In the genomic region with DNA sequence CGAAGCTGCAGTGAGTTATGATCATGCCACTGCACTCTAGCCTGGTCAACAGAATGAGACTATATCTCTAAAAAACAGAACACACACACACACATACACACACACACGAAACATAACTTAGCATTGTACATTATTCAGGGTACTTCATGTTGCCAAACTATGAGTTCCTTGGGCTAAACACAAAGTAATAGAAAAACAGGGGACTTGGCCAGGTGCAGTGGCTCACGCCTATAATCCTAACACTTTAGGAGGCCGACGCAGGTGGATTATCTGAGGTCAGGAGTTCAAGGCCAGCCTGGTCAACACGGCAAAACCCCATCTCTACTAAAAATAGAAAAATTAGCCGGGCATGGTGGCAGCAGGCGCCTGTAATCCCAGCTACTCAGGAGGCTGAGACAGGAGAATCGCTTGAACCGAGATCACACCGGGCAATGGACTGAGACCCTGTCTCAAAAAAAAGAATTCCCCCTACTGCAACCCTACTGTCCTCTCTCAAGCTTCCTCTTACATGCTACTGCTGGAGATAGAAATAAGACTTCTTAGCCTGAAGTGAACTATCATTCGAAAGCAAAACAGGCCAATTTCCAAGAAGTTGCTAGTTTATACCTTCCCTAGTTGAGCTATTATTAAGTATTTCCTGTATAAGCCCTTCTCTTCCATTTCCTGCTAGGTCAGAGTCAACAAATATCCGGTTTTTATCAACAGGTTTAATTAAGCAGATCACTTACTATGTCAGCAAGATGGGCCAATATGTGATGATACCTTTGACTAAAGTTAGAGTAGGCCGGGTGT, we compare ENCODE assay signal across 21 cellular contexts. TPM values are rescaled to one million over a fixed set of nuclear protein-coding genes. Genes with fewer than 3 reads are reported as not detected.
DNase-seq lines count a peak whose midpoint lies in the region; ATAC-seq and TF ChIP-seq lines count a peak whose summit lies in the region.
"Had no signal": no experiment of that assay in that cellular context is flagged by ENCODE, and none has a peak within 500 bp of the region (broad histone marks: within the 10 kb centered on the region; RNA-seq: fewer than 3 reads in every experiment).

No MANE protein-coding gene starts in this region.

- no peak overlapping the region for H4K91ac ChIP-seq in H9 (ENCODE audit: insufficient read length, low read depth, low read length)

- H3K4ac ChIP-seq in H9 (ENCODE audit: low read depth, low read length), result no peak overlapping the region

- peaks cover 59% of the 10 kb centered on the region for H3K36me3 Mint-ChIP-seq in activated naive CD8-positive, alpha-beta T cell treated with anti-CD3 and anti-CD28 coated beads for 36 hours
- H3K36me3 Mint-ChIP-seq in activated naive CD8-positive, alpha-beta T cell treated with anti-CD3 and anti-CD28 coated beads, Interleukin-2, amount 50 U/mL, for 24 hours (ENCODE audit: low read depth), result peaks cover 50% of the 10 kb centered on the region
- H3K36me3 Mint-ChIP-seq in H9 (ENCODE audit: insufficient read depth in 1 of 3, low read depth in 3 of 3), result peaks cover 50 to 79% (median 74%) of the 10 kb centered on the region in 3 experiments
- H3K36me3 Mint-ChIP-seq in activated CD8-positive, alpha-beta T cell treated with anti-CD3 and anti-CD28 coated beads for 36 hours (ENCODE audit: low read depth), result peaks cover 56% of the 10 kb centered on the region
- peaks cover 22% of the 10 kb centered on the region for H3K36me3 Mint-ChIP-seq in endothelial cell (ENCODE audit: low read depth, unreplicated experiment)

- intact Hi-C loops in activated CD8-positive, alpha-beta T cell treated with anti-CD3 and anti-CD28 coated beads for 36 hours (cut with micrococcal nuclease), result no loop called here

- no peaks in the 10 kb centered on the region for H3K9me3 Mint-ChIP-seq in activated naive CD8-positive, alpha-beta T cell treated with anti-CD3 and anti-CD28 coated beads for 36 hours
- no peaks in the 10 kb centered on the region for H3K9me3 Mint-ChIP-seq in activated naive CD8-positive, alpha-beta T cell treated with anti-CD3 and anti-CD28 coated beads, Interleukin-2, amount 50 U/mL, for 24 hours
- H3K9me3 Mint-ChIP-seq in H9 (no peaks in the 10 kb centered on the region), endothelial cell (ENCODE audit: unreplicated experiment) (no peaks in the 10 kb centered on the region)
- no peaks in the 10 kb centered on the region for H3K9me3 Mint-ChIP-seq in activated CD8-positive, alpha-beta T cell treated with anti-CD3 and anti-CD28 coated beads for 36 hours
- H3K9me3 Mint-ChIP-seq: CD4-positive, CD25-positive, alpha-beta regulatory T cell had no signal

- H3K4me3 Mint-ChIP-seq in activated naive CD8-positive, alpha-beta T cell treated with anti-CD3 and anti-CD28 coated beads for 36 hours, result no peak overlapping the region
- no peak overlapping the region for H3K4me3 Mint-ChIP-seq in activated naive CD8-positive, alpha-beta T cell treated with anti-CD3 and anti-CD28 coated beads, Interleukin-2, amount 50 U/mL, for 24 hours
- no peak overlapping the region for H3K4me3 Mint-ChIP-seq in H9
- no peak overlapping the region for H3K4me3 Mint-ChIP-seq in activated CD8-positive, alpha-beta T cell treated with anti-CD3 and anti-CD28 coated beads for 36 hours
- H3K4me3 Mint-ChIP-seq in endothelial cell (ENCODE audit: unreplicated experiment), result peak overlapping the region; percentile 76

- no peak overlapping the region for H3K27ac ChIP-seq in H9 (ENCODE audit: insufficient read length, low read depth, low read length)
- H3K27ac ChIP-seq: SJSA1 had no signal

- H3K4me1 ChIP-seq in H9 (ENCODE audit: insufficient read depth, low read length), result 0 out of 2 replicates have a peak, but pooled peaks cover 2% of the 10 kb centered on the region
- H3K4me1 ChIP-seq: Caco-2, SJSA1 had no signal

- H3K14ac ChIP-seq in H9 (ENCODE audit: insufficient read depth, low read length), result no peak overlapping the region

- H3T11ph ChIP-seq in H9 (ENCODE audit: low read length), result no peak overlapping the region

- H2BK20ac ChIP-seq in H9 (ENCODE audit: low read depth, low read length, poor library complexity, severe bottlenecking), result no peak overlapping the region

- H3K18ac ChIP-seq in H9 (ENCODE audit: insufficient read length, low read depth, low read length), result no peak overlapping the region

- no CpG with 5 or more reads among the region's 14 CpGs for WGBS in H9 (ENCODE audit: extremely low coverage, insufficient read length, low lambda C conversion rate)

- H3K23me2 ChIP-seq in H9 (ENCODE audit: insufficient read length, low read depth, low read length, poor library complexity, severe bottlenecking), result no peaks in the 10 kb centered on the region

- H3K27me3 Mint-ChIP-seq in activated naive CD8-positive, alpha-beta T cell treated with anti-CD3 and anti-CD28 coated beads for 36 hours, result no peaks in the 10 kb centered on the region
- H3K27me3 Mint-ChIP-seq in activated naive CD8-positive, alpha-beta T cell treated with anti-CD3 and anti-CD28 coated beads, Interleukin-2, amount 50 U/mL, for 24 hours, result no peaks in the 10 kb centered on the region
- no peaks in the 10 kb centered on the region for H3K27me3 Mint-ChIP-seq in H9 (ENCODE audit: low read depth)
- H3K27me3 Mint-ChIP-seq in activated CD8-positive, alpha-beta T cell treated with anti-CD3 and anti-CD28 coated beads for 36 hours, result no peaks in the 10 kb centered on the region
- no peaks in the 10 kb centered on the region for H3K27me3 Mint-ChIP-seq in endothelial cell (ENCODE audit: unreplicated experiment)
- H3K27me3 Mint-ChIP-seq: CD4-positive, CD25-positive, alpha-beta regulatory T cell had no signal

- CTCF ChIA-PET in activated CD8-positive, alpha-beta T cell treated with anti-CD3 and anti-CD28 coated beads for 36 hours (lab: Charles Lee), result interaction anchor here (1.5 kb wide), 1 partner anchor 18 kb away, joined by 7 read pairs; no protein-coding TSS in a partner anchor

- peak overlapping the region; percentile 25 for H3K27ac Mint-ChIP-seq in activated naive CD8-positive, alpha-beta T cell treated with anti-CD3 and anti-CD28 coated beads for 36 hours
- no peak overlapping the region for H3K27ac Mint-ChIP-seq in activated naive CD8-positive, alpha-beta T cell treated with anti-CD3 and anti-CD28 coated beads, Interleukin-2, amount 50 U/mL, for 24 hours
- H3K27ac Mint-ChIP-seq in H9 (no peak overlapping the region; a peak in 1 of 7 replicates), endothelial cell (ENCODE audit: unreplicated experiment) (no peak overlapping the region)
- peak overlapping the region; percentile 6 for H3K27ac Mint-ChIP-seq in activated CD8-positive, alpha-beta T cell treated with anti-CD3 and anti-CD28 coated beads for 36 hours

- H4K20me1 ChIP-seq in H9 (ENCODE audit: control insufficient read depth, insufficient read depth, insufficient read length), result no peaks in the 10 kb centered on the region

- POLR2A ChIA-PET in activated CD8-positive, alpha-beta T cell treated with anti-CD3 and anti-CD28 coated beads for 36 hours (lab: Charles Lee), result interaction anchor here (1.0 kb wide), 1 partner anchor 10 kb away, joined by 3 read pairs; no protein-coding TSS in a partner anchor

- no peak overlapping the region for H3K9ac ChIP-seq in H9 (ENCODE audit: extremely low read depth, insufficient read length, low read length)

- no peak overlapping the region for H3K4me2 ChIP-seq in H9 (ENCODE audit: insufficient read depth, insufficient read length, low read length)

- no peak overlapping the region for H3K23ac ChIP-seq in H9 (ENCODE audit: insufficient read length, low read depth, low read length)

- H2AK5ac ChIP-seq in H9 (ENCODE audit: insufficient read length, low read length), result no peak overlapping the region

- H4K8ac ChIP-seq in H9 (replicated peaks; ENCODE audit: insufficient read length, low read depth, low read length), result no peak overlapping the region

- H2BK5ac ChIP-seq in H9 (ENCODE audit: insufficient read length, low read length), result no peak overlapping the region

- no peak overlapping the region for H3K56ac ChIP-seq in H9 (ENCODE audit: insufficient read length, low read depth, low read length)

- no peak overlapping the region for H2AFZ ChIP-seq in H9 (ENCODE audit: low read length)

- no peak overlapping the region for H2BK15ac ChIP-seq in H9 (ENCODE audit: low read depth, low read length)

- no peak overlapping the region for H4K5ac ChIP-seq in H9 (ENCODE audit: insufficient read length, low read depth, low read length)

- no peak overlapping the region for H2BK12ac ChIP-seq in H9 (ENCODE audit: insufficient read length, low read depth, low read length)

- H3K4me1 Mint-ChIP-seq in activated naive CD8-positive, alpha-beta T cell treated with anti-CD3 and anti-CD28 coated beads for 36 hours, result peaks cover 35% of the 10 kb centered on the region
- peaks cover 36% of the 10 kb centered on the region for H3K4me1 Mint-ChIP-seq in activated naive CD8-positive, alpha-beta T cell treated with anti-CD3 and anti-CD28 coated beads, Interleukin-2, amount 50 U/mL, for 24 hours
- H3K4me1 Mint-ChIP-seq in H9, result peaks cover 13 to 14% of the 10 kb centered on the region in 2 experiments; a peak in 3 of 4 replicates
- H3K4me1 Mint-ChIP-seq in activated CD8-positive, alpha-beta T cell treated with anti-CD3 and anti-CD28 coated beads for 36 hours (ENCODE audit: low read depth), result peaks cover 42% of the 10 kb centered on the region
- H3K4me1 Mint-ChIP-seq in endothelial cell (ENCODE audit: unreplicated experiment), result peaks cover 13% of the 10 kb centered on the region

- H3K9me3 ChIP-seq in H9 (ENCODE audit: control insufficient read depth, low read depth, low read length), result no peaks in the 10 kb centered on the region
- H3K9me3 ChIP-seq: Caco-2, HAP-1, SJSA1 had no signal

- ATAC-seq in activated naive CD8-positive, alpha-beta T cell treated with anti-CD3 and anti-CD28 coated beads, Interleukin-2, amount 50 U/mL, for 24 hours, result no peak
- no peak for ATAC-seq in activated CD8-positive, alpha-beta T cell treated with anti-CD3 and anti-CD28 coated beads for 36 hours

- no peak for DNase-seq in activated naive CD8-positive, alpha-beta T cell treated with anti-CD3 and anti-CD28 coated beads for 36 hours
- DNase-seq in activated naive CD8-positive, alpha-beta T cell treated with anti-CD3 and anti-CD28 coated beads, Interleukin-2, amount 50 U/mL, for 24 hours, result no peak
- peak; percentile 7 for DNase-seq in H9
- no peak for DNase-seq in activated CD8-positive, alpha-beta T cell treated with anti-CD3 and anti-CD28 coated beads for 36 hours
- DNase-seq in endothelial cell (ENCODE audit: low spot score), result no peak
- no peak for DNase-seq in activated CD4-positive, alpha-beta T cell treated with anti-CD3 and anti-CD28 coated beads for 4 hours
- DNase-seq in NCI-H774 (lab: John Stamatoyannopoulos, UW), result no peak
- no peak for DNase-seq in NCI-H1436 treated with DMSO at 0.1 percent for 48 hours (lab: John Stamatoyannopoulos, UW)
- DNase-seq: Caco-2, DND-41, KBM-7, MM.1S, NCI-H1048, NCI-H1417 treated with DMSO at 0.1 percent for 48 hours, NCI-H187 treated with DMSO at 0.1 percent for 48 hours, NCI-H226, NCI-H524, NCI-H82 had no signal

- no peak overlapping the region for H2BK120ac ChIP-seq in H9 (ENCODE audit: low read depth, low read length, poor library complexity, severe bottlenecking)

- H3K79me2 ChIP-seq in H9 (ENCODE audit: insufficient read depth, low read length), result peaks cover 32% of the 10 kb centered on the region; the same call in 1 of the 2 replicates

- peaks cover 15% of the 10 kb centered on the region for H3K79me1 ChIP-seq in H9 (ENCODE audit: insufficient read depth, low read depth, low read length, poor library complexity, severe bottlenecking)

- TF ChIP-seq CTCF in H9 (conservative IDR thresholded peaks at IDR 0.05) (no peak), endothelial cell (IDR thresholded peaks at IDR 0.05; ENCODE audit: unreplicated experiment) (no peak)
- TF ChIP-seq CTCF in activated CD8-positive, alpha-beta T cell treated with anti-CD3 and anti-CD28 coated beads for 36 hours (IDR thresholded peaks at IDR 0.05), result no peak

- no peaks in the 10 kb centered on the region for H3K27me3 ChIP-seq in H9 (ENCODE audit: insufficient read depth, low read length)
- H3K27me3 ChIP-seq: SJSA1 had no signal

RNA-seq across cellular contexts. Expression of gene LSM12, which starts 7.2 kb away (rescaled TPM):
- 100 to 1,000 TPM; 103 to 110 TPM for total RNA-seq in activated naive CD8-positive, alpha-beta T cell treated with anti-CD3 and anti-CD28 coated beads for 36 hours
- 128 TPM in 2 replicates for total RNA-seq in H9 (2021)
- total RNA-seq in activated CD8-positive, alpha-beta T cell treated with anti-CD3 and anti-CD28 coated beads for 36 hours, result 100 to 1,000 TPM; 104 to 110 TPM
- total RNA-seq in endothelial cell (ENCODE audit: unreplicated experiment), result 63.0 TPM

RNA-seq across cellular contexts. Expression of gene G6PC3, which starts 11.2 kb away (rescaled TPM):
- total RNA-seq in activated naive CD8-positive, alpha-beta T cell treated with anti-CD3 and anti-CD28 coated beads for 36 hours, result 10 to 100 TPM; 30.8 to 31.1 TPM
- 105 and 109 TPM in 2 replicates for total RNA-seq in H9 (2021)
- 10 to 100 TPM; 20.2 to 20.7 TPM for total RNA-seq in activated CD8-positive, alpha-beta T cell treated with anti-CD3 and anti-CD28 coated beads for 36 hours
- 113 TPM for total RNA-seq in endothelial cell (ENCODE audit: unreplicated experiment)

RNA-seq across cellular contexts. Expression of gene TMEM101, which starts 44.5 kb away (rescaled TPM):
- total RNA-seq in activated naive CD8-positive, alpha-beta T cell treated with anti-CD3 and anti-CD28 coated beads for 36 hours, result 10 to 100 TPM; 22.7 to 26.9 TPM
- total RNA-seq in H9 (2021) (18.6 and 21.1 TPM in 2 replicates), endothelial cell (ENCODE audit: unreplicated experiment) (32.1 TPM)
- 10 to 100 TPM; 26.1 to 28.5 TPM for total RNA-seq in activated CD8-positive, alpha-beta T cell treated with anti-CD3 and anti-CD28 coated beads for 36 hours

RNA-seq across cellular contexts. Expression of gene NAGS, which starts 54.9 kb away (rescaled TPM):
- total RNA-seq in activated naive CD8-positive, alpha-beta T cell treated with anti-CD3 and anti-CD28 coated beads for 36 hours, result 1 to 10 TPM in 1 of 2 experiments, under 1 TPM in 1; 0.82 to 1.1 TPM
- total RNA-seq in H9 (2021) (3.7 and 4.1 TPM in 2 replicates), endothelial cell (ENCODE audit: unreplicated experiment) (1.2 TPM)
- 1 to 10 TPM; 1.7 to 2.4 TPM for total RNA-seq in activated CD8-positive, alpha-beta T cell treated with anti-CD3 and anti-CD28 coated beads for 36 hours

Comparison
In these comparisons a context has a peak if more than half of its experiments do, and no peak if none do; other contexts are left out.
1. H3K27ac Mint-ChIP-seq: peak in activated naive CD8-positive, alpha-beta T cell treated with anti-CD3 and anti-CD28 coated beads for 36 hours (single experiment) and activated CD8-positive, alpha-beta T cell treated with anti-CD3 and anti-CD28 coated beads for 36 hours (single experiment); none in activated naive CD8-positive, alpha-beta T cell treated with anti-CD3 and anti-CD28 coated beads, Interleukin-2, amount 50 U/mL, for 24 hours (single experiment), H9 (0 of 3) and endothelial cell (single experiment).